23 cellular contexts compared by ENCODE assay signal in genomic region chr20:21941941-21942805, GRCh38.
"Had no signal": no experiment of that assay in that cellular context is flagged by ENCODE, and none has a peak within 500 bp of the region (broad histone marks: within the 10 kb centered on the region; RNA-seq: fewer than 3 reads in every experiment).

No MANE protein-coding gene starts in this region.

- DNase-seq: dermis blood vessel endothelial cell; effector memory CD4-positive, alpha-beta T cell; erythroblast; esophagus squamous epithelium; foreskin melanocyte; glutamatergic neuron; heart right ventricle; hippocampal formation; left cardiac atrium; left lung; mammary epithelial cell; naive thymus-derived CD8-positive, alpha-beta T cell; pancreas; sigmoid colon; stimulated activated CD4-positive, alpha-beta T cell treated with anti-CD3 and anti-CD28 coated beads, Interleukin-2, amount 100 ng/mL, for 24 hours; stimulated activated CD4-positive, alpha-beta T cell treated with anti-CD3 and anti-CD28 coated beads, Interleukin-4, amount 100 ng/mL, for 24 hours; stimulated activated naive CD4-positive, alpha-beta T cell treated with Interleukin-2 at 50 U/mL for 16 hours; stomach; substantia nigra; testis; tibial artery had no signal

- ATAC-seq: heart right ventricle; left lung; naive thymus-derived CD8-positive, alpha-beta T cell; pancreas; stimulated activated effector memory CD8-positive, alpha-beta T cell treated with anti-CD3 and anti-CD28 coated beads, Interleukin-12 subunit alpha, Interleukin-12 subunit beta, amount 100 ng/mL, for 72 hours had no signal

- H3K4me3 ChIP-seq: coronary artery, esophagus squamous epithelium, heart right ventricle, left lung, pancreas, sigmoid colon, stomach, testis, tibial artery had no signal
